In genomic region chr1:56516539-56517252, GRCh38 we compare ENCODE assay signal across 8 cellular contexts.
DNase-seq lines count a peak whose midpoint lies in the region; ATAC-seq and TF ChIP-seq lines count a peak whose summit lies in the region.

No MANE protein-coding gene starts in this region.

- H3K4me3 ChIP-seq in AG09309 (ENCODE audit: control insufficient read depth, low read depth, low read length) = no peak overlapping the region

- ATAC-seq in GM19328 (IDR thresholded peaks at IDR 0.05; ENCODE audit: unreplicated experiment) (peak; percentile 93), HG03196 (IDR thresholded peaks at IDR 0.05; ENCODE audit: unreplicated experiment) (peak; percentile 88), left cardiac atrium (peak; percentile 29 to 49)

- peak; percentile 27 for DNase-seq in AG09309 (ENCODE audit: low read depth)
- DNase-seq in RPMI7951 (ENCODE audit: low read depth) = peak; percentile 69
- DNase-seq in left cardiac atrium = no peak
- peak; percentile 42 for DNase-seq in stromal cell of bone marrow (ENCODE audit: low read depth)
- no peak for DNase-seq in NCI-H69 (lab: John Stamatoyannopoulos, UW)
- DNase-seq in activated naive CD4-positive, alpha-beta T cell treated with anti-CD3 and anti-CD28 coated beads, Interleukin-2, amount 50 U/mL, for 16 hours = no peak

- intact Hi-C loops in left cardiac atrium (cut with DNase I) = no loop called here

- no peak for TF ChIP-seq CTCF in AG09309 (IDR thresholded peaks at IDR 0.05; ENCODE audit: control insufficient read depth, insufficient read depth, low read depth, low read length, missing control alignments)

Comparison
In these comparisons a context has a peak if more than half of its experiments do, and no peak if none do; other contexts are left out.
1. DNase-seq: peak in AG09309 (single experiment), RPMI7951 (single experiment) and stromal cell of bone marrow (single experiment); none in left cardiac atrium (single experiment), NCI-H69 (single experiment) and activated naive CD4-positive, alpha-beta T cell treated with anti-CD3 and anti-CD28 coated beads, Interleukin-2, amount 50 U/mL, for 16 hours (single experiment).
2. ATAC-seq: peak in every context shown above with its lines; median percentile 93 in GM19328; 88 in HG03196; 39 in left cardiac atrium.